ENCODE assay signal across 1 cellular context in the genomic region with DNA sequence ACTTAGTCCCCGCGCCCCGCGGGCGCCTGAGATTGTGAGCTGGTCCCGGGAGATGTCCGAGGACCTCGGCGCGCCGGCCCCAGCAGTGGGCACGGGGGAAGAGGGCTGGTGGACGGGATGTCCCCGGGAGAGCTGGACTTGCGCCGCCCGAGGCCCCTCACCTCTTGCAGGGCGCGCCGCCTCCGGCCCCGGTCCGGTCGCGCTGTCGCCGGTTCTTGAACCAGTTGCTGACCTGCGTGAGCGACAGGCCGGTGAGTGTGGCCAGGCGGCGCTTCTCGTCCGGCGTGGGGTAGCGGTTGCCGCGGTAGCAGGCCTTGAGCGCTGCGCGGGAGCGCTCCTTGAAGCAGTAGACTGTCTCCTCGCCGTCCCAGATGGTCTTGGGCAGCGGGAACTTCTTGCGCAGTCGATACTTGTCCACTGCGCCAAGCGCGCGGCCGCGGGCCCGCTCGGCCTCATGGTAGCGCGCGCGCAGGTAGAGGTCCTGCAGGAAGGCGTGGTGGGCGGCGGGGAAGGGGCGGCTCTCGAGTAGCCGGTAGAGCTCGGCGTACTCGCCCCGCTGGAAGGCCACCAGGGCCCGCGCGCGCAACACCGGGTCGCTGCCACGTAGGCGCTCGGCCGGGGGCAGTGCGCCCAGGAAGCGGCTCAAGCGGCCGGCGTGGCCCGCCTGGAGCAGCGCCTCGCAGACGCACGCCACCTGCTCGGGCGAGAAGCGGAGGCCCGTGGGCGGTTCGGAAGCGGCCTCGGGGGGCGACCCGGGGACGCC.
TF ChIP-seq lines count a peak whose summit lies in the region.

No MANE protein-coding gene starts in this region.

TF ChIP-seq in GM12878, 131 proteins besides CTCF, POLR2A, EP300 and RAD21:
- TF ChIP-seq NRF1 (conservative IDR thresholded peaks at IDR 0.05; ENCODE audit: low read depth, low read length) (0 out of 2 replicates have a peak, but pooled peaks have one; percentile 1), DPF2 (IDR thresholded peaks at IDR 0.05) (peak; percentile 81), BHLHE40 (IDR thresholded peaks at IDR 0.05; ENCODE audit: borderline replicate concordance in 1 of 2, low read depth in 2 of 2, low read length in 1 of 2) (peak in 1 of 2 experiments; percentile 59; a peak in 2 of 4 replicates), IKZF1 (conservative IDR thresholded peaks at IDR 0.05) (peak; percentile 39), TCF12 (IDR thresholded peaks at IDR 0.05; ENCODE audit: low read depth, low read length) (peak; percentile 37; the same call in 1 of the 2 replicates), TBL1XR1 (IDR thresholded peaks at IDR 0.05; ENCODE audit: low read depth, low read length) (no peak), SMC3 (IDR thresholded peaks at IDR 0.05; ENCODE audit: borderline replicate concordance, low read length) (0 out of 2 replicates have a peak, but pooled peaks have one; percentile 6), LARP7 (IDR thresholded peaks at IDR 0.05) (peak; percentile 76), JUNB (IDR thresholded peaks at IDR 0.05) (no peak), HDAC6 (IDR thresholded peaks at IDR 0.05; ENCODE audit: unreplicated experiment) (peak; percentile 91), SMARCA5 (IDR thresholded peaks at IDR 0.05) (0 out of 2 replicates have a peak, but pooled peaks have one; percentile 54), BACH1 (IDR thresholded peaks at IDR 0.05; ENCODE audit: borderline replicate concordance) (peak; percentile 68; the same call in 1 of the 2 replicates), YBX1 (IDR thresholded peaks at IDR 0.05) (no peak), GATAD2B (conservative IDR thresholded peaks at IDR 0.05; ENCODE audit: low read depth) (peak; percentile 69; the same call in 1 of the 2 replicates), EGR1 (IDR thresholded peaks at IDR 0.05; ENCODE audit: borderline replicate concordance in 1 of 2, low read depth in 2 of 2, low read length in 2 of 2) (peak in 1 of 2 experiments; percentile 59; a peak in 1 of 3 replicates), NR2F1 (conservative IDR thresholded peaks at IDR 0.05) (peak; percentile 40), CEBPB (IDR thresholded peaks at IDR 0.05; ENCODE audit: borderline replicate concordance in 1 of 2, low read depth in 2 of 2, low read length in 2 of 2) (no peak), KDM1A (IDR thresholded peaks at IDR 0.05; ENCODE audit: borderline replicate concordance) (no peak)
- TF ChIP-seq, protein P1, sequence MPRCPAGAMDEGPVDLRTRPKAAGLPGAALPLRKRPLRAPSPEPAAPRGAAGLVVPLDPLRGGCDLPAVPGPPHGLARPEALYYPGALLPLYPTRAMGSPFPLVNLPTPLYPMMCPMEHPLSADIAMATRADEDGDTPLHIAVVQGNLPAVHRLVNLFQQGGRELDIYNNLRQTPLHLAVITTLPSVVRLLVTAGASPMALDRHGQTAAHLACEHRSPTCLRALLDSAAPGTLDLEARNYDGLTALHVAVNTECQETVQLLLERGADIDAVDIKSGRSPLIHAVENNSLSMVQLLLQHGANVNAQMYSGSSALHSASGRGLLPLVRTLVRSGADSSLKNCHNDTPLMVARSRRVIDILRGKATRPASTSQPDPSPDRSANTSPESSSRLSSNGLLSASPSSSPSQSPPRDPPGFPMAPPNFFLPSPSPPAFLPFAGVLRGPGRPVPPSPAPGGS (IDR thresholded peaks at IDR 0.05; ENCODE audit: borderline replicate concordance, insufficient read depth, low read depth, low read length, poor library complexity, severe bottlenecking): no peak
- TF ChIP-seq, protein P2, sequence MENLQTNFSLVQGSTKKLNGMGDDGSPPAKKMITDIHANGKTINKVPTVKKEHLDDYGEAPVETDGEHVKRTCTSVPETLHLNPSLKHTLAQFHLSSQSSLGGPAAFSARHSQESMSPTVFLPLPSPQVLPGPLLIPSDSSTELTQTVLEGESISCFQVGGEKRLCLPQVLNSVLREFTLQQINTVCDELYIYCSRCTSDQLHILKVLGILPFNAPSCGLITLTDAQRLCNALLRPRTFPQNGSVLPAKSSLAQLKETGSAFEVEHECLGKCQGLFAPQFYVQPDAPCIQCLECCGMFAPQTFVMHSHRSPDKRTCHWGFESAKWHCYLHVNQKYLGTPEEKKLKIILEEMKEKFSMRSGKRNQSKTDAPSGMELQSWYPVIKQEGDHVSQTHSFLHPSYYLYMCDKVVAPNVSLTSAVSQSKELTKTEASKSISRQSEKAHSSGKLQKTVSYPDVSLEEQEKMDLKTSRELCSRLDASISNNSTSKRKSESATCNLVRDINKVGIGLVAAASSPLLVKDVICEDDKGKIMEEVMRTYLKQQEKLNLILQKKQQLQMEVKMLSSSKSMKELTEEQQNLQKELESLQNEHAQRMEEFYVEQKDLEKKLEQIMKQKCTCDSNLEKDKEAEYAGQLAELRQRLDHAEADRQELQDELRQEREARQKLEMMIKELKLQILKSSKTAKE (IDR thresholded peaks at IDR 0.05; ENCODE audit: low read depth, poor library complexity, severe bottlenecking): no peak
- TF ChIP-seq, protein P3, sequence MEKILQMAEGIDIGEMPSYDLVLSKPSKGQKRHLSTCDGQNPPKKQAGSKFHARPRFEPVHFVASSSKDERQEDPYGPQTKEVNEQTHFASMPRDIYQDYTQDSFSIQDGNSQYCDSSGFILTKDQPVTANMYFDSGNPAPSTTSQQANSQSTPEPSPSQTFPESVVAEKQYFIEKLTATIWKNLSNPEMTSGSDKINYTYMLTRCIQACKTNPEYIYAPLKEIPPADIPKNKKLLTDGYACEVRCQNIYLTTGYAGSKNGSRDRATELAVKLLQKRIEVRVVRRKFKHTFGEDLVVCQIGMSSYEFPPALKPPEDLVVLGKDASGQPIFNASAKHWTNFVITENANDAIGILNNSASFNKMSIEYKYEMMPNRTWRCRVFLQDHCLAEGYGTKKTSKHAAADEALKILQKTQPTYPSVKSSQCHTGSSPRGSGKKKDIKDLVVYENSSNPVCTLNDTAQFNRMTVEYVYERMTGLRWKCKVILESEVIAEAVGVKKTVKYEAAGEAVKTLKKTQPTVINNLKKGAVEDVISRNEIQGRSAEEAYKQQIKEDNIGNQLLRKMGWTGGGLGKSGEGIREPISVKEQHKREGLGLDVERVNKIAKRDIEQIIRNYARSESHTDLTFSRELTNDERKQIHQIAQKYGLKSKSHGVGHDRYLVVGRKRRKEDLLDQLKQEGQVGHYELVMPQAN (conservative IDR thresholded peaks at IDR 0.05): peak; percentile 63; the same call in 1 of the 2 replicates
- TF ChIP-seq, protein P4, sequence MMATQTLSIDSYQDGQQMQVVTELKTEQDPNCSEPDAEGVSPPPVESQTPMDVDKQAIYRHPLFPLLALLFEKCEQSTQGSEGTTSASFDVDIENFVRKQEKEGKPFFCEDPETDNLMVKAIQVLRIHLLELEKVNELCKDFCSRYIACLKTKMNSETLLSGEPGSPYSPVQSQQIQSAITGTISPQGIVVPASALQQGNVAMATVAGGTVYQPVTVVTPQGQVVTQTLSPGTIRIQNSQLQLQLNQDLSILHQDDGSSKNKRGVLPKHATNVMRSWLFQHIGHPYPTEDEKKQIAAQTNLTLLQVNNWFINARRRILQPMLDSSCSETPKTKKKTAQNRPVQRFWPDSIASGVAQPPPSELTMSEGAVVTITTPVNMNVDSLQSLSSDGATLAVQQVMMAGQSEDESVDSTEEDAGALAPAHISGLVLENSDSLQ (IDR thresholded peaks at IDR 0.05): peak; percentile 59; the same call in 1 of the 2 replicates
- TF ChIP-seq, protein P5, sequence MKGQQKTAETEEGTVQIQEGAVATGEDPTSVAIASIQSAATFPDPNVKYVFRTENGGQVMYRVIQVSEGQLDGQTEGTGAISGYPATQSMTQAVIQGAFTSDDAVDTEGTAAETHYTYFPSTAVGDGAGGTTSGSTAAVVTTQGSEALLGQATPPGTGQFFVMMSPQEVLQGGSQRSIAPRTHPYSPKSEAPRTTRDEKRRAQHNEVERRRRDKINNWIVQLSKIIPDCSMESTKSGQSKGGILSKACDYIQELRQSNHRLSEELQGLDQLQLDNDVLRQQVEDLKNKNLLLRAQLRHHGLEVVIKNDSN (IDR thresholded peaks at IDR 0.05; ENCODE audit: borderline replicate concordance, extremely low read length, insufficient read depth, low read depth, low read length): no peak
- TF ChIP-seq, protein P6, sequence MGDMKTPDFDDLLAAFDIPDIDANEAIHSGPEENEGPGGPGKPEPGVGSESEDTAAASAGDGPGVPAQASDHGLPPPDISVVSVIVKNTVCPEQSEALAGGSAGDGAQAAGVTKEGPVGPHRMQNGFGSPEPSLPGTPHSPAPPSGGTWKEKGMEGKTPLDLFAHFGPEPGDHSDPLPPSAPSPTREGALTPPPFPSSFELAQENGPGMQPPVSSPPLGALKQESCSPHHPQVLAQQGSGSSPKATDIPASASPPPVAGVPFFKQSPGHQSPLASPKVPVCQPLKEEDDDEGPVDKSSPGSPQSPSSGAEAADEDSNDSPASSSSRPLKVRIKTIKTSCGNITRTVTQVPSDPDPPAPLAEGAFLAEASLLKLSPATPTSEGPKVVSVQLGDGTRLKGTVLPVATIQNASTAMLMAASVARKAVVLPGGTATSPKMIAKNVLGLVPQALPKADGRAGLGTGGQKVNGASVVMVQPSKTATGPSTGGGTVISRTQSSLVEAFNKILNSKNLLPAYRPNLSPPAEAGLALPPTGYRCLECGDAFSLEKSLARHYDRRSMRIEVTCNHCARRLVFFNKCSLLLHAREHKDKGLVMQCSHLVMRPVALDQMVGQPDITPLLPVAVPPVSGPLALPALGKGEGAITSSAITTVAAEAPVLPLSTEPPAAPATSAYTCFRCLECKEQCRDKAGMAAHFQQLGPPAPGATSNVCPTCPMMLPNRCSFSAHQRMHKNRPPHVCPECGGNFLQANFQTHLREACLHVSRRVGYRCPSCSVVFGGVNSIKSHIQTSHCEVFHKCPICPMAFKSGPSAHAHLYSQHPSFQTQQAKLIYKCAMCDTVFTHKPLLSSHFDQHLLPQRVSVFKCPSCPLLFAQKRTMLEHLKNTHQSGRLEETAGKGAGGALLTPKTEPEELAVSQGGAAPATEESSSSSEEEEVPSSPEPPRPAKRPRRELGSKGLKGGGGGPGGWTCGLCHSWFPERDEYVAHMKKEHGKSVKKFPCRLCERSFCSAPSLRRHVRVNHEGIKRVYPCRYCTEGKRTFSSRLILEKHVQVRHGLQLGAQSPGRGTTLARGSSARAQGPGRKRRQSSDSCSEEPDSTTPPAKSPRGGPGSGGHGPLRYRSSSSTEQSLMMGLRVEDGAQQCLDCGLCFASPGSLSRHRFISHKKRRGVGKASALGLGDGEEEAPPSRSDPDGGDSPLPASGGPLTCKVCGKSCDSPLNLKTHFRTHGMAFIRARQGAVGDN (IDR thresholded peaks at IDR 0.05): peak; percentile 40; the same call in 1 of the 2 replicates
